In genomic region chr10:8192301-8192700, GRCh38 we compare ENCODE assay signal across 27 cellular contexts.
"Had no signal": no experiment of that assay in that cellular context is flagged by ENCODE, and none has a peak within 500 bp of the region (broad histone marks: within the 10 kb centered on the region; RNA-seq: fewer than 3 reads in every experiment).

No MANE protein-coding gene starts in this region.

- H3K36me3 Mint-ChIP-seq: stimulated activated effector memory CD8-positive, alpha-beta T cell treated with anti-CD3 and anti-CD28 coated beads, Interleukin-12 subunit alpha, Interleukin-12 subunit beta, amount 100 ng/mL, for 72 hours; stimulated activated memory B cell treated with anti-CD40 and anti-IgM and Interleukin-4, amounts not matched to agents 10 μg/mL and 1 μg/mL and 100 μg/mL, for 72 hours; stimulated activated naive B cell treated with anti-CD40 and anti-IgM and Interleukin-4, amounts not matched to agents 10 μg/mL and 1 μg/mL and 100 μg/mL, for 72 hours; type B pancreatic cell had no signal

- H3K36me3 ChIP-seq: stomach, suprapubic skin, thoracic aorta, thyroid gland, tibial artery, tibial nerve, transverse colon, upper lobe of left lung, upper lobe of right lung, uterus, vagina had no signal

- H3K27me3 ChIP-seq: suprapubic skin, testis, thyroid gland, tibial artery, tibial nerve, transverse colon, upper lobe of left lung, upper lobe of right lung, uterus, vagina had no signal

- H3K9me3 ChIP-seq: stomach, suprapubic skin, testis, thoracic aorta, thyroid gland, tibial artery, tibial nerve, transverse colon, upper lobe of left lung, upper lobe of right lung, uterus, vagina had no signal

- H3K9me3 Mint-ChIP-seq: stimulated activated effector memory CD8-positive, alpha-beta T cell treated with anti-CD3 and anti-CD28 coated beads, Interleukin-12 subunit alpha, Interleukin-12 subunit beta, amount 100 ng/mL, for 72 hours; stimulated activated naive CD8-positive, alpha-beta T cell treated with anti-CD3 and anti-CD28 coated beads, Interleukin-15, amount 100 ng/mL, for 72 hours had no signal

- DNase-seq: stimulated activated CD4-positive, alpha-beta T cell treated with anti-CD3 and anti-CD28 coated beads, Interleukin-2, amount 100 ng/mL, for 48 hours; stimulated activated CD4-positive, alpha-beta T cell treated with anti-CD3 and anti-CD28 coated beads, Interleukin-4, amount 100 ng/mL, for 1 hour; stimulated activated CD4-positive, alpha-beta T cell treated with anti-CD3 and anti-CD28 coated beads, Interleukin-4, amount 100 ng/mL, for 24 hours; stimulated activated CD4-positive, alpha-beta T cell treated with anti-CD3 and anti-CD28 coated beads, Interleukin-4, amount 100 ng/mL, for 4 hours; stimulated activated CD8-positive, alpha-beta memory T cell treated with anti-CD3 and anti-CD28 coated beads, Interleukin-4, amount 100 ng/mL, for 48 hours; stimulated activated naive B cell treated with anti-CD40 and anti-IgM and Interleukin-4, amounts not matched to agents 10 μg/mL and 1 μg/mL and 100 μg/mL, for 72 hours; stimulated activated naive CD4-positive, alpha-beta T cell; stimulated activated naive CD4-positive, alpha-beta T cell treated with Interleukin-2 at 50 U/mL for 16 hours; stimulated activated naive CD8-positive, alpha-beta T cell treated with anti-CD3 and anti-CD28 coated beads, Interleukin-15, amount 100 ng/mL, for 72 hours; stimulated activated naive CD8-positive, alpha-beta T cell treated with anti-CD3 and anti-CD28 coated beads, Interleukin-15, Interleukin-2, amounts not matched to agents 100 U/mL and 50 U/mL, for 24 hours; stomach; substantia nigra; testis; thyroid gland; tibial artery; transverse colon; upper lobe of left lung; upper lobe of right lung; uterus had no signal

- H3K27ac Mint-ChIP-seq: stimulated activated effector memory CD8-positive, alpha-beta T cell treated with anti-CD3 and anti-CD28 coated beads, Interleukin-12 subunit alpha, Interleukin-12 subunit beta, amount 100 ng/mL, for 72 hours; stimulated activated memory B cell treated with anti-CD40 and anti-IgM and Interleukin-4, amounts not matched to agents 10 μg/mL and 1 μg/mL and 100 μg/mL, for 72 hours; stimulated activated naive B cell treated with anti-CD40 and anti-IgM and Interleukin-4, amounts not matched to agents 10 μg/mL and 1 μg/mL and 100 μg/mL, for 72 hours; stimulated activated naive CD8-positive, alpha-beta T cell treated with anti-CD3 and anti-CD28 coated beads, Interleukin-15, amount 100 ng/mL, for 72 hours; stimulated activated naive CD8-positive, alpha-beta T cell treated with anti-CD3 and anti-CD28 coated beads, Interleukin-15, Interleukin-2, amounts not matched to agents 100 ng/mL and 50 ng/mL, for 24 hours; type B pancreatic cell had no signal

- H3K4me3 ChIP-seq: stomach, suprapubic skin, testis, thoracic aorta, thyroid gland, tibial artery, tibial nerve, transverse colon, upper lobe of left lung, upper lobe of right lung, uterus, vagina had no signal

- H3K4me1 ChIP-seq: stomach, suprapubic skin, testis, thyroid gland, tibial artery, tibial nerve, transverse colon, upper lobe of left lung, upper lobe of right lung, uterus, vagina had no signal

- H3K4me1 Mint-ChIP-seq: stimulated activated memory B cell treated with anti-CD40 and anti-IgM and Interleukin-4, amounts not matched to agents 10 μg/mL and 1 μg/mL and 100 μg/mL, for 72 hours had no signal

- H3K4me3 Mint-ChIP-seq: stimulated activated effector memory CD8-positive, alpha-beta T cell treated with anti-CD3 and anti-CD28 coated beads, Interleukin-12 subunit alpha, Interleukin-12 subunit beta, amount 100 ng/mL, for 72 hours; stimulated activated memory B cell treated with anti-CD40 and anti-IgM and Interleukin-4, amounts not matched to agents 10 μg/mL and 1 μg/mL and 100 μg/mL, for 72 hours; stimulated activated naive B cell treated with anti-CD40 and anti-IgM and Interleukin-4, amounts not matched to agents 10 μg/mL and 1 μg/mL and 100 μg/mL, for 72 hours; stimulated activated naive CD8-positive, alpha-beta T cell treated with anti-CD3 and anti-CD28 coated beads, Interleukin-15, amount 100 ng/mL, for 72 hours; stimulated activated naive CD8-positive, alpha-beta T cell treated with anti-CD3 and anti-CD28 coated beads, Interleukin-15, Interleukin-2, amounts not matched to agents 100 ng/mL and 50 ng/mL, for 24 hours; type B pancreatic cell had no signal

- H3K27ac ChIP-seq: stomach, suprapubic skin, testis, thoracic aorta, thyroid gland, tibial artery, tibial nerve, transverse colon, upper lobe of left lung, upper lobe of right lung, uterus, vagina had no signal
